13 cellular contexts compared by ENCODE assay signal in genomic region chr2:234996041-234996440, GRCh38. TPM values are rescaled to one million over a fixed set of nuclear protein-coding genes. Genes with fewer than 3 reads are reported as not detected.
DNase-seq lines count a peak whose midpoint lies in the region; ATAC-seq and TF ChIP-seq lines count a peak whose summit lies in the region.
"Had no signal": no experiment of that assay in that cellular context is flagged by ENCODE, and none has a peak within 500 bp of the region (broad histone marks: within the 10 kb centered on the region; RNA-seq: fewer than 3 reads in every experiment).

No MANE protein-coding gene starts in this region.

- H3K4me2 ChIP-seq in skeletal muscle satellite cell (ENCODE audit: low read length), result peak overlapping the region; percentile 47

- H3K9me3 ChIP-seq in HUES48 (ENCODE audit: control insufficient read depth, insufficient read depth, low read length) (no peaks in the 10 kb centered on the region), body of pancreas (no peaks in the 10 kb centered on the region), iPS-20b (ENCODE audit: insufficient read depth, low read depth, low read length) (no peaks in the 10 kb centered on the region), skeletal muscle satellite cell (replicated peaks; ENCODE audit: low read length) (no peaks in the 10 kb centered on the region)

- TF ChIP-seq POLR2A in body of pancreas (IDR thresholded peaks at IDR 0.05), result no peak

- H3K4me1 ChIP-seq in HUES48 (ENCODE audit: control insufficient read depth, insufficient read depth, low read length) (peaks cover 47% of the 10 kb centered on the region), body of pancreas (peaks cover 97% of the 10 kb centered on the region), iPS-20b (ENCODE audit: insufficient read depth, low read length) (peaks cover 30% of the 10 kb centered on the region), skeletal muscle satellite cell (ENCODE audit: control insufficient read depth, insufficient read depth, low read length) (peaks cover 59% of the 10 kb centered on the region)

- H3K27me3 ChIP-seq in HUES48 (ENCODE audit: control insufficient read depth, insufficient read depth, low read length) (no peaks in the 10 kb centered on the region), body of pancreas (no peaks in the 10 kb centered on the region), iPS-20b (ENCODE audit: insufficient read depth, low read length) (no peaks in the 10 kb centered on the region), skeletal muscle satellite cell (ENCODE audit: control insufficient read depth, insufficient read depth, low read length) (no peaks in the 10 kb centered on the region)

- H3K4me3 ChIP-seq in HUES48 (ENCODE audit: low read depth, low read length) (no peak overlapping the region), body of pancreas (no peak overlapping the region), iPS-20b (ENCODE audit: low read length) (no peak overlapping the region; the same call in 1 of the 2 replicates), skeletal muscle satellite cell (ENCODE audit: low read length) (no peak overlapping the region)
- H3K4me3 ChIP-seq: lung had no signal

- H3K36me3 ChIP-seq in HUES48 (ENCODE audit: control insufficient read depth, insufficient read depth, low read length) (peaks cover 26% of the 10 kb centered on the region), body of pancreas (replicated peaks in 1 of 2; ENCODE audit: insufficient read depth in 1 of 2, low read depth in 2 of 2) (no peaks in the 10 kb centered on the region), iPS-20b (ENCODE audit: insufficient read depth, low read depth, low read length) (peaks cover 36% of the 10 kb centered on the region), skeletal muscle satellite cell (ENCODE audit: insufficient read depth, low read length) (peaks cover 80% of the 10 kb centered on the region)

- WGBS in body of pancreas, 2 donors, result 43 to 56% methylated on average over 6 of the region's 6 CpGs

- intact Hi-C loops in body of pancreas (cut with DNase I), result no loop called here

- TF ChIP-seq CTCF in body of pancreas (IDR thresholded peaks at IDR 0.05), result no peak

- ATAC-seq in body of pancreas, result no peak
- no peak for ATAC-seq in HG02884 (IDR thresholded peaks at IDR 0.05; ENCODE audit: unreplicated experiment)
- no peak for ATAC-seq in GM21447 (IDR thresholded peaks at IDR 0.05; ENCODE audit: unreplicated experiment)

- H3K27ac ChIP-seq in HUES48 (ENCODE audit: low read depth, low read length), result peak overlapping the region; percentile 78
- H3K27ac ChIP-seq in body of pancreas, result peak overlapping the region; percentile 63 to 92 (median 88)
- peak overlapping the region; percentile 62 for H3K27ac ChIP-seq in iPS-20b (ENCODE audit: low read length)

- peak overlapping the region; percentile 33; the same call in 1 of the 2 replicates for H3K9ac ChIP-seq in HUES48 (ENCODE audit: low read depth, low read length)
- peak overlapping the region; percentile 21; the same call in 1 of the 2 replicates for H3K9ac ChIP-seq in iPS-20b (ENCODE audit: low read depth, low read length)
- H3K9ac ChIP-seq in skeletal muscle satellite cell (ENCODE audit: low read depth, low read length), result peak overlapping the region; percentile 72

- no peak for DNase-seq in body of pancreas
- DNase-seq in NCI-H526 (lab: John Stamatoyannopoulos, UW), result no peak
- DNase-seq in amygdala (lab: John Stamatoyannopoulos, UW), result no peak
- DNase-seq: activated CD4-positive, CD25-positive, alpha-beta regulatory T cell; activated naive CD4-positive, alpha-beta T cell treated with anti-CD3 and anti-CD28 coated beads, Interleukin-2, amount 10 ng/mL, durations not matched to agents 7 days and 5 days; DMS153; NCI-H2171 had no signal

RNA-seq across cellular contexts. Expression of gene SH3BP4, which starts 44.2 kb away (rescaled TPM):
- 10 to 100 TPM; 62.6 to 71.9 TPM for total RNA-seq in body of pancreas
- 28.9 and 35.2 TPM in 2 replicates for total RNA-seq in skeletal muscle satellite cell (2012; rRNA removed)

Comparison
In these comparisons a context has a peak if more than half of its experiments do, and no peak if none do; other contexts are left out.
1. H3K9ac ChIP-seq: peak in every context shown above with its lines; median percentile 72 in skeletal muscle satellite cell; 33 in HUES48; 21 in iPS-20b.